In the genomic region with DNA sequence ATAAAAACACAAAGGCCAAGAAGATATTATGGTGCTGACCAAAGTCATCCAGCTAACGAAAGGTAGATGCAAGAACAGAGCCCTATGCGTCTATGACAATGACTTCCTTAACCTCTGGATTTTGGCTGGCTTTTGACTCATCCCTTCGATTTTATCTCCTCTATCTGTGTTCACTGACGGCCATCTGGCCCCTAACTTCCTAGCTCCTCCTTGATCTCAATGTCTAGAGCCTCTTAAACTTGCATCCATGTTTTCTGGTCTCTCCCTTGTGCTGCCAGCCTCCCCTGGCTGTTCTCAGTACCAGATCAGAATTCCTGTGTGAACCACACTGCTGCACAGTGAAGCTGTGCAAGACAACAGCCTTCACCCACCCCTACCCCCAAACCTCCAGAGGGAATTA, we compare ENCODE assay signal across 1 cellular context.
TF ChIP-seq lines count a peak whose summit lies in the region.

No MANE protein-coding gene starts in this region.

TF ChIP-seq in H1, 55 proteins besides CTCF, POLR2A, EP300 and RAD21:
- TF ChIP-seq EGR1 (IDR thresholded peaks at IDR 0.05; ENCODE audit: borderline replicate concordance, low read depth, low read length) (no peak), CREB1 (IDR thresholded peaks at IDR 0.05) (no peak)
TF ChIP-seq in H1: peak in this region for 0.
